In the genomic region with DNA sequence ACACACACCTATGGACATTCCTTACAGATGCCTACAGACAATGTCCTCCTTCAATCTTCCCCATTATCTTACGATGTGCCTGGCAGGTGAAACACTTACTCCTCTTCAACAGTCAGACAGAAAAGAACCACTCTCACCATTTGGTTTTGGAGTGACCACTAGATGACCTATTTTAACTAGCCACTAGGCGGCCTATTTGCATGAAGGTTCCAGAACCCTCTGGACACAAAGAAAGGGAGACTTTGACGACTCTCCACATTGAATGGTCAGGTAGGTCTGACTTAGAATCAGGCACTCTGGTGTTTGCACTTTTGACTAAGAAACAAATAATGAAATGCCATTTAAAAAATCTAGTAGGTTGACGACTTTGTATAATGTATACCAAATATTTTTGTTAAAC, we compare ENCODE assay signal across 13 cellular contexts. TPM values are rescaled to one million over a fixed set of nuclear protein-coding genes. Genes with fewer than 3 reads are reported as not detected.
A peak's percentile ranks its signal among the peaks of the same experiment; 100 is the strongest.
DNase-seq lines count a peak whose midpoint lies in the region; ATAC-seq and TF ChIP-seq lines count a peak whose summit lies in the region.
"Had no signal": no experiment of that assay in that cellular context is flagged by ENCODE, and none has a peak within 500 bp of the region (broad histone marks: within the 10 kb centered on the region; RNA-seq: fewer than 3 reads in every experiment).

No MANE protein-coding gene starts in this region.

- no peak for ATAC-seq in GM21529 (IDR thresholded peaks at IDR 0.05; ENCODE audit: unreplicated experiment)

- H3K27ac ChIP-seq in mammary epithelial cell (ENCODE audit: insufficient read depth, low read depth, low read length) (no peak overlapping the region), mesenchymal stem cell (ENCODE audit: low read length, poor library complexity, severe bottlenecking) (no peak overlapping the region)
- H3K27ac ChIP-seq: SK-N-MC had no signal

- no peaks in the 10 kb centered on the region for H4K20me1 ChIP-seq in mammary epithelial cell (ENCODE audit: insufficient read depth, low read length)

- no peak overlapping the region for H3K4ac ChIP-seq in mesenchymal stem cell (ENCODE audit: low read depth in 1 of 2, low read length in 2 of 2)

- no peaks in the 10 kb centered on the region for H3K4me1 ChIP-seq in mammary epithelial cell (ENCODE audit: insufficient read depth, low read length)
- H3K4me1 ChIP-seq in mesenchymal stem cell (ENCODE audit: control insufficient read depth, insufficient read depth, low read depth, low read length): no peaks in the 10 kb centered on the region

- H3K9me3 ChIP-seq in mammary epithelial cell (replicated peaks; ENCODE audit: insufficient read depth, low read length) (no peaks in the 10 kb centered on the region), mesenchymal stem cell (ENCODE audit: control insufficient read depth, low read length) (no peaks in the 10 kb centered on the region)

- dilution Hi-C loops in mammary epithelial cell (cut with HindIII; ENCODE audit: low sequenced_read_pairs): no loop called here

- H3K4me2 ChIP-seq in mammary epithelial cell (ENCODE audit: insufficient read depth, low read depth, low read length) (no peak overlapping the region), mesenchymal stem cell (ENCODE audit: low read length, poor library complexity, severe bottlenecking) (no peak overlapping the region)

- H2AFZ ChIP-seq in mammary epithelial cell (ENCODE audit: low read depth, low read length): no peak overlapping the region
- H2AFZ ChIP-seq in mesenchymal stem cell (ENCODE audit: low read depth, low read length): no peak overlapping the region

- DNase-seq in COLO829 (ENCODE audit: low spot score) (peak; percentile 22), LNCaP clone FGC (ENCODE audit: low read depth) (no peak), mammary epithelial cell (no peak), mesenchymal stem cell (peak; percentile 23), 8988T (no peak), NCI-H524 (lab: John Stamatoyannopoulos, UW) (no peak), NCI-H1105 (lab: John Stamatoyannopoulos, UW) (no peak)
- DNase-seq: aorta, DMS79 treated with DMSO at 0.1 percent for 48 hours, NCI-H1930 had no signal

- in situ Hi-C loops in mammary epithelial cell (cut with MboI; ENCODE audit: low sequenced_read_pairs in 2 of 2): no loop called here

- H2BK12ac ChIP-seq in mesenchymal stem cell (ENCODE audit: low read length in 2 of 2): no peak overlapping the region

- H2BK5ac ChIP-seq in mesenchymal stem cell (ENCODE audit: low read depth, low read length, poor library complexity, severe bottlenecking): no peak overlapping the region

- H4K8ac ChIP-seq in mesenchymal stem cell (ENCODE audit: low read length): no peak overlapping the region

- no peak overlapping the region for H2BK120ac ChIP-seq in mesenchymal stem cell (ENCODE audit: low read depth, low read length)

- H3K23ac ChIP-seq in mesenchymal stem cell (ENCODE audit: low read length in 2 of 2): no peak overlapping the region

- H3K9ac ChIP-seq in mammary epithelial cell (ENCODE audit: insufficient read depth, low read length): no peak overlapping the region
- H3K9ac ChIP-seq in mesenchymal stem cell (ENCODE audit: low read length): no peak overlapping the region

- H3K79me2 ChIP-seq in mammary epithelial cell (ENCODE audit: insufficient read depth, low read length): no peaks in the 10 kb centered on the region

- no peak overlapping the region for H2BK15ac ChIP-seq in mesenchymal stem cell (ENCODE audit: low read depth, poor library complexity, severe bottlenecking)

- 87% methylated on average over 4 of the region's 4 CpGs for WGBS in mammary epithelial cell (ENCODE audit: low coverage, missing lambda C conversion rate)
- 64% methylated on average over 3 of the region's 4 CpGs for WGBS in mesenchymal stem cell

- H3K14ac ChIP-seq in mesenchymal stem cell (ENCODE audit: low read length in 2 of 2): no peak overlapping the region

- no peaks in the 10 kb centered on the region for H3K36me3 ChIP-seq in mammary epithelial cell (ENCODE audit: insufficient read depth, low read length)
- no peaks in the 10 kb centered on the region for H3K36me3 ChIP-seq in mesenchymal stem cell (ENCODE audit: control insufficient read depth in 1 of 2, insufficient read depth in 2 of 2, low read depth in 1 of 2, low read length in 2 of 2)

- H3K18ac ChIP-seq in mesenchymal stem cell (ENCODE audit: low read depth in 1 of 2, low read length in 2 of 2): no peak overlapping the region

- H3K4me3 ChIP-seq in LNCaP clone FGC (ENCODE audit: low read depth, low read length): no peak overlapping the region
- H3K4me3 ChIP-seq in mammary epithelial cell (replicated peaks in 1 of 3; ENCODE audit: insufficient read depth in 1 of 3, low read depth in 2 of 3, low read length in 3 of 3): no peak overlapping the region
- H3K4me3 ChIP-seq in mesenchymal stem cell (ENCODE audit: insufficient read depth in 1 of 2, low read depth in 1 of 2, low read length in 2 of 2): no peak overlapping the region
- H3K4me3 ChIP-seq: SK-N-MC had no signal

- H2AK5ac ChIP-seq in mesenchymal stem cell (ENCODE audit: low read length, severe bottlenecking): no peak overlapping the region

- intact Hi-C loops in mammary epithelial cell (cut with micrococcal nuclease): no loop called here

- TF ChIP-seq CTCF in LNCaP clone FGC (IDR thresholded peaks at IDR 0.05; ENCODE audit: control insufficient read depth, extremely low read depth, insufficient read depth) (peak; percentile 49), mammary epithelial cell (conservative IDR thresholded peaks at IDR 0.05 in 1 of 2, IDR thresholded peaks at IDR 0.05 in 1 of 2; ENCODE audit: extremely low read depth in 1 of 2, insufficient read depth in 1 of 2, low read depth in 1 of 2, low read length in 2 of 2) (peak; percentile 27 to 30)

- no peak overlapping the region for H4K91ac ChIP-seq in mesenchymal stem cell (ENCODE audit: low read length)

- BruUV-seq in mammary epithelial cell (replicated peaks; lab: Mats Ljungman, UMichigan): no TSS peak

- no peaks in the 10 kb centered on the region for H3K79me1 ChIP-seq in mesenchymal stem cell (replicated peaks; ENCODE audit: low read length, poor library complexity, severe bottlenecking)

- H3K27me3 ChIP-seq in mammary epithelial cell (ENCODE audit: insufficient read depth, low read length) (no peaks in the 10 kb centered on the region), mesenchymal stem cell (ENCODE audit: control insufficient read depth in 1 of 2, insufficient read depth in 1 of 2, low read length in 2 of 2) (no peaks in the 10 kb centered on the region)

- CTCF ChIA-PET in mammary epithelial cell (lab: Charles Lee; ENCODE audit: low non-redundant PET): no interaction called here

RNA-seq across cellular contexts. Expression of gene PNLDC1, which starts 42.0 kb away (rescaled TPM):
- total RNA-seq in mammary epithelial cell: under 1 TPM in 1 of 2 donors, not detected in 1; 0.33 TPM
- not detected for polyA plus RNA-seq in mammary epithelial cell
- polyA minus RNA-seq in mammary epithelial cell: not detected
- polyA plus RNA-seq in mesenchymal stem cell (2013, experiment 1 of 2): 0.03 TPM
- polyA plus RNA-seq in mesenchymal stem cell (2013, experiment 2 of 2): 0.03 TPM

RNA-seq across cellular contexts. Expression of gene MAS1, which starts 48.8 kb away (rescaled TPM):
- not detected for total RNA-seq in mammary epithelial cell
- polyA plus RNA-seq in mammary epithelial cell: not detected
- not detected for polyA minus RNA-seq in mammary epithelial cell
- not detected for polyA plus RNA-seq in mesenchymal stem cell (2013, experiment 1 of 2)
- not detected for polyA plus RNA-seq in mesenchymal stem cell (2013, experiment 2 of 2)
- total RNA-seq: activated CD8-positive, alpha-beta memory T cell treated with anti-CD3 and anti-CD28 coated beads for 36 hours had no signal
- polyA plus RNA-seq: aorta had no signal

RNA-seq across cellular contexts. Expression of gene MRPL18, which starts 51.8 kb away (rescaled TPM):
- 10 to 100 TPM; 58.0 to 83.2 TPM for total RNA-seq in mammary epithelial cell
- polyA plus RNA-seq in mammary epithelial cell: 91.0 TPM
- 97.8 TPM for polyA minus RNA-seq in mammary epithelial cell
- 57.8 TPM for polyA plus RNA-seq in mesenchymal stem cell (2013, experiment 1 of 2)
- polyA plus RNA-seq in mesenchymal stem cell (2013, experiment 2 of 2): 58.5 TPM

RNA-seq across cellular contexts. Expression of gene TCP1, which starts 52.6 kb away (rescaled TPM):
- total RNA-seq in mammary epithelial cell: 100 to 1,000 TPM; 186 to 243 TPM
- polyA plus RNA-seq in mammary epithelial cell: 159 TPM
- 334 TPM for polyA minus RNA-seq in mammary epithelial cell
- polyA plus RNA-seq in mesenchymal stem cell (2013, experiment 1 of 2): 92.8 TPM
- 97.3 TPM for polyA plus RNA-seq in mesenchymal stem cell (2013, experiment 2 of 2)

Comparison
In these comparisons a context has a peak if more than half of its experiments do, and no peak if none do; other contexts are left out.
1. DNase-seq: peak in COLO829 (single experiment) and mesenchymal stem cell (single experiment); none in LNCaP clone FGC (single experiment), mammary epithelial cell (single experiment), 8988T (single experiment), NCI-H524 (0 of 2) and NCI-H1105 (single experiment).